16 cellular contexts compared by ENCODE assay signal in genomic region chr9:133943781-133944745, GRCh38. TPM values are rescaled to one million over a fixed set of nuclear protein-coding genes. Genes with fewer than 3 reads are reported as not detected.
DNase-seq lines count a peak whose midpoint lies in the region; FAIRE-seq and TF ChIP-seq lines count a peak whose summit lies in the region.
"Had no signal": no experiment of that assay in that cellular context is flagged by ENCODE, and none has a peak within 500 bp of the region (broad histone marks: within the 10 kb centered on the region; RNA-seq: fewer than 3 reads in every experiment).

No MANE protein-coding gene starts in this region.

- no peaks in the 10 kb centered on the region for H3K9me3 Mint-ChIP-seq in endodermal cell

- peak overlapping the region; percentile 52 for H4K8ac ChIP-seq in neuronal stem cell (ENCODE audit: low read depth, low read length)

- peaks cover 6% of the 10 kb centered on the region for H3K4me1 Mint-ChIP-seq in endodermal cell

- H3K36me3 Mint-ChIP-seq in endodermal cell (ENCODE audit: low read depth), result peaks cover 6% of the 10 kb centered on the region

- DNase-seq in D721Med (ENCODE audit: insufficient read length, low spot score), result peak; percentile 93
- peak; percentile 93 for DNase-seq in RPMI7951 (ENCODE audit: low read depth)
- DNase-seq in endodermal cell, result no peak
- DNase-seq in neuronal stem cell (ENCODE audit: low spot score), result peak; percentile 56
- no peak for DNase-seq in NCI-H2227 (lab: John Stamatoyannopoulos, UW; ENCODE audit: unreplicated experiment)
- DNase-seq in NCI-H1436 (lab: John Stamatoyannopoulos, UW), result no peak
- no peak for DNase-seq in HuH-7 (ENCODE audit: low spot score)
- DNase-seq in EL, result no peak
- DNase-seq: activated CD4-positive, alpha-beta T cell treated with anti-CD3 and anti-CD28 coated beads, Interleukin-2, amount 50 U/mL, for 1 hour; activated naive CD4-positive, alpha-beta T cell; GDM1; NCI-H510A; stimulated activated CD4-positive, alpha-beta T cell treated with anti-CD3 and anti-CD28 coated beads, Interleukin-2, amount 100 ng/mL, for 24 hours; stimulated activated naive CD4-positive, alpha-beta T cell; SW 1271 had no signal

- H4K91ac ChIP-seq in neuronal stem cell (ENCODE audit: low read depth, low read length, poor library complexity), result peak overlapping the region; percentile 76

- H3K27me3 ChIP-seq in endodermal cell (ENCODE audit: control insufficient read depth, insufficient read depth, low read length, poor library complexity, severe bottlenecking) (no peaks in the 10 kb centered on the region), neuronal stem cell (ENCODE audit: control insufficient read depth in 3 of 3, insufficient read depth in 3 of 3, low read depth in 1 of 3, low read length in 3 of 3) (no peaks in the 10 kb centered on the region)
- H3K27me3 ChIP-seq: neutrophil had no signal

- peak overlapping the region; percentile 0 for H2BK15ac ChIP-seq in neuronal stem cell (ENCODE audit: low read length)

- H3K36me3 ChIP-seq in endodermal cell (ENCODE audit: control insufficient read depth, insufficient read depth, low read length), result no peaks in the 10 kb centered on the region
- peaks cover 3 to 42% of the 10 kb centered on the region in 2 donors for H3K36me3 ChIP-seq in neuronal stem cell (replicated peaks in 1 of 2; ENCODE audit: control insufficient read depth in 2 of 2, insufficient read depth in 2 of 2, low read length in 2 of 2)
- H3K36me3 ChIP-seq: neutrophil had no signal

- no peak overlapping the region for H3K9ac ChIP-seq in endodermal cell (ENCODE audit: extremely low read depth, low read length, poor library complexity, severe bottlenecking)
- peak overlapping the region; percentile 66 for H3K9ac ChIP-seq in neuronal stem cell (ENCODE audit: low read depth, low read length, poor library complexity)

- H3K9me3 ChIP-seq in endodermal cell (ENCODE audit: control insufficient read depth, low read length) (no peaks in the 10 kb centered on the region), neuronal stem cell (replicated peaks in 1 of 2; ENCODE audit: control insufficient read depth in 2 of 2, insufficient read depth in 1 of 2, low read depth in 1 of 2, low read length in 2 of 2) (no peaks in the 10 kb centered on the region)
- H3K9me3 ChIP-seq: neutrophil had no signal

- no peak overlapping the region for H2AFZ ChIP-seq in neuronal stem cell (ENCODE audit: low read length)

- H2AK5ac ChIP-seq in neuronal stem cell (ENCODE audit: low read depth, low read length), result peak overlapping the region; percentile 87

- peaks cover 20% of the 10 kb centered on the region for H3K79me1 ChIP-seq in neuronal stem cell (ENCODE audit: low read depth, low read length)

- peak overlapping the region; percentile 94 for H3K18ac ChIP-seq in neuronal stem cell (ENCODE audit: low read length)

- no peak overlapping the region for H3K4me3 Mint-ChIP-seq in endodermal cell

- peak overlapping the region; percentile 76 for H2BK12ac ChIP-seq in neuronal stem cell (ENCODE audit: low read length)

- no peak overlapping the region for H3K27ac Mint-ChIP-seq in endodermal cell

- no peaks in the 10 kb centered on the region for H3K4me1 ChIP-seq in endodermal cell (ENCODE audit: control insufficient read depth, insufficient read depth, low read length)
- H3K4me1 ChIP-seq in neuronal stem cell (ENCODE audit: control insufficient read depth in 2 of 2, insufficient read depth in 1 of 2, low read depth in 1 of 2, low read length in 2 of 2), result peaks cover 28 to 60% of the 10 kb centered on the region in 2 donors

- no peak overlapping the region for H3K4me2 ChIP-seq in neuronal stem cell (ENCODE audit: insufficient read depth, low read length, poor library complexity, severe bottlenecking)

- TF ChIP-seq CTCF in D721Med (IDR thresholded peaks at IDR 0.05; ENCODE audit: insufficient read depth, missing control alignments) (no peak), endodermal cell (conservative IDR thresholded peaks at IDR 0.05) (no peak)

- no peak for FAIRE-seq in D721Med (lab: Jason Lieb, UNC)

- H3K27me3 Mint-ChIP-seq in endodermal cell (ENCODE audit: insufficient read depth), result no peaks in the 10 kb centered on the region

- peak overlapping the region; percentile 53 for H3K23ac ChIP-seq in neuronal stem cell (ENCODE audit: low read depth, low read length, poor library complexity)

- peak overlapping the region; percentile 72 for H2BK120ac ChIP-seq in neuronal stem cell (ENCODE audit: low read depth, low read length)

- H3K27ac ChIP-seq in endodermal cell (ENCODE audit: low read depth, low read length) (peak overlapping the region; percentile 58), neuronal stem cell (replicated peaks; ENCODE audit: low read length) (peak overlapping the region; percentile 52)
- H3K27ac ChIP-seq: neutrophil had no signal

- WGBS in endodermal cell (ENCODE audit: insufficient coverage in 1 of 2, insufficient read length in 1 of 2), 2 experiments, result 85 to 89% methylated on average over 22 to 30 of the region's 30 CpGs
- no CpG with 5 or more reads among the region's 30 CpGs for WGBS in neuronal stem cell (ENCODE audit: extremely low coverage in 2 of 2, insufficient read length in 2 of 2, insufficient replicate concordance in 1 of 2), 2 donors

- no peak overlapping the region for H3K4ac ChIP-seq in neuronal stem cell (ENCODE audit: low read length)

- H3K4me3 ChIP-seq in endodermal cell (ENCODE audit: low read length) (no peak overlapping the region), neuronal stem cell (ENCODE audit: low read length in 2 of 2) (no peak overlapping the region)

- H3K14ac ChIP-seq in neuronal stem cell (ENCODE audit: low read length), result peak overlapping the region; percentile 91

- peak overlapping the region; percentile 46 for H2BK5ac ChIP-seq in neuronal stem cell (ENCODE audit: low read length)

RNA-seq across cellular contexts. Expression of gene VAV2, which starts 48.1 kb away (rescaled TPM):
- 10.3 and 16.2 TPM in 2 replicates for total RNA-seq in RPMI7951 (2014; rRNA removed; shearing (Covaris generic))
- total RNA-seq in endodermal cell, result 10 to 100 TPM; 29.8 to 35.9 TPM
- 35.5 TPM for polyA plus RNA-seq in endodermal cell (2013, experiment 1 of 2)
- polyA plus RNA-seq in endodermal cell (2013, experiment 2 of 2), result 31.9 TPM
- 18.5 TPM for polyA plus RNA-seq in neuronal stem cell (2013, experiment 1 of 2)
- polyA plus RNA-seq in neuronal stem cell (2013, experiment 2 of 2), result 18.8 TPM

Comparison
In these comparisons a context has a peak if more than half of its experiments do, and no peak if none do; other contexts are left out.
1. DNase-seq: peak in D721Med (single experiment), RPMI7951 (single experiment) and neuronal stem cell (single experiment); none in endodermal cell (single experiment), NCI-H2227 (single experiment), NCI-H1436 (single experiment), HuH-7 (single experiment) and EL (single experiment).